14 cellular contexts compared by ENCODE assay signal in genomic region chr5:140181002-140181483, GRCh38. TPM values are rescaled to one million over a fixed set of nuclear protein-coding genes. Genes with fewer than 3 reads are reported as not detected.
DNase-seq lines count a peak whose midpoint lies in the region; ATAC-seq and TF ChIP-seq lines count a peak whose summit lies in the region.
"Had no signal": no experiment of that assay in that cellular context is flagged by ENCODE, and none has a peak within 500 bp of the region (broad histone marks: within the 10 kb centered on the region; RNA-seq: fewer than 3 reads in every experiment).

No MANE protein-coding gene starts in this region.

- peaks cover 2% of the 10 kb centered on the region for H3K27me3 Mint-ChIP-seq in activated naive CD8-positive, alpha-beta T cell treated with anti-CD3 and anti-CD28 coated beads, Interleukin-2, amount 10 ng/mL, durations not matched to agents 7 days and 5 days
- H3K27me3 Mint-ChIP-seq in activated naive CD8-positive, alpha-beta T cell treated with anti-CD3 and anti-CD28 coated beads, Interleukin-2, amount 50 U/mL, for 24 hours = no peaks in the 10 kb centered on the region
- H3K27me3 Mint-ChIP-seq in type B pancreatic cell = peaks cover under 1% of the 10 kb centered on the region
- H3K27me3 Mint-ChIP-seq in osteocyte (ENCODE audit: unreplicated experiment) = no peaks in the 10 kb centered on the region

- no peaks in the 10 kb centered on the region for H3K36me3 ChIP-seq in hepatocyte (replicated peaks; ENCODE audit: insufficient read depth, low read depth)
- H3K36me3 ChIP-seq in ovary = no peaks in the 10 kb centered on the region
- H3K36me3 ChIP-seq: BE2C had no signal

- intact Hi-C loops in ovary (cut with DNase I) = no loop called here

- ATAC-seq in activated naive CD8-positive, alpha-beta T cell treated with anti-CD3 and anti-CD28 coated beads, Interleukin-2, amount 10 ng/mL, durations not matched to agents 7 days and 5 days (ENCODE audit: low read depth) = no peak
- ATAC-seq in activated naive CD8-positive, alpha-beta T cell treated with anti-CD3 and anti-CD28 coated beads, Interleukin-2, amount 50 U/mL, for 24 hours = no peak
- peak; percentile 48 for ATAC-seq in HG03457 (IDR thresholded peaks at IDR 0.05; ENCODE audit: unreplicated experiment)

- peaks cover 77% of the 10 kb centered on the region for H3K79me2 ChIP-seq in hepatocyte

- H3K4me1 ChIP-seq in hepatocyte (ENCODE audit: insufficient read depth) (peaks cover 33% of the 10 kb centered on the region), ovary (ENCODE audit: insufficient read depth) (peaks cover 7% of the 10 kb centered on the region)
- H3K4me1 ChIP-seq: BE2C had no signal

- H3K27me3 ChIP-seq in hepatocyte (no peaks in the 10 kb centered on the region), ovary (no peaks in the 10 kb centered on the region)
- H3K27me3 ChIP-seq: BE2C had no signal

- H4K20me1 ChIP-seq in hepatocyte (ENCODE audit: insufficient read depth, poor library complexity, severe bottlenecking) = no peaks in the 10 kb centered on the region

- peak overlapping the region; percentile 82 for H3K27ac ChIP-seq in hepatocyte
- no peak overlapping the region for H3K27ac ChIP-seq in ovary

- no peak for TF ChIP-seq CTCF in hepatocyte (IDR thresholded peaks at IDR 0.05; ENCODE audit: poor library complexity)
- no peak for TF ChIP-seq CTCF in type B pancreatic cell (conservative IDR thresholded peaks at IDR 0.05)
- TF ChIP-seq CTCF in ovary (IDR thresholded peaks at IDR 0.05) = no peak
- TF ChIP-seq CTCF in osteocyte (IDR thresholded peaks at IDR 0.05) = no peak

- H3K36me3 Mint-ChIP-seq in activated naive CD8-positive, alpha-beta T cell treated with anti-CD3 and anti-CD28 coated beads, Interleukin-2, amount 10 ng/mL, durations not matched to agents 7 days and 5 days = no peaks in the 10 kb centered on the region
- peaks cover 1% of the 10 kb centered on the region for H3K36me3 Mint-ChIP-seq in activated naive CD8-positive, alpha-beta T cell treated with anti-CD3 and anti-CD28 coated beads, Interleukin-2, amount 50 U/mL, for 24 hours (ENCODE audit: low read depth)
- H3K36me3 Mint-ChIP-seq in type B pancreatic cell (no peaks in the 10 kb centered on the region), osteocyte (ENCODE audit: unreplicated experiment) (no peaks in the 10 kb centered on the region)

- no peak overlapping the region for H3K4me3 ChIP-seq in hepatocyte
- H3K4me3 ChIP-seq in ovary = no peak overlapping the region

- 62% methylated on average over 5 of the region's 5 CpGs for WGBS in hepatocyte (ENCODE audit: low lambda C conversion rate, missing lambda C conversion rate)
- WGBS in ovary, 3 donors = 50 to 66% (median 65%) methylated on average over 5 of the region's 5 CpGs

- DNase-seq in activated naive CD8-positive, alpha-beta T cell treated with anti-CD3 and anti-CD28 coated beads, Interleukin-2, amount 10 ng/mL, durations not matched to agents 7 days and 5 days = no peak
- no peak for DNase-seq in activated naive CD8-positive, alpha-beta T cell treated with anti-CD3 and anti-CD28 coated beads, Interleukin-2, amount 50 U/mL, for 24 hours
- peak; percentile 32 for DNase-seq in hepatocyte (ENCODE audit: low spot score)
- DNase-seq in type B pancreatic cell (ENCODE audit: extremely low spot score, unreplicated experiment) = no peak
- DNase-seq in DMS 273 (lab: John Stamatoyannopoulos, UW; ENCODE audit: unreplicated experiment) = no peak
- DNase-seq in ovary = no peak
- DNase-seq in osteocyte (ENCODE audit: extremely low spot score, unreplicated experiment) = no peak
- DNase-seq: activated T-cell treated with anti-CD3 and anti-CD28 coated beads, Interleukin-2, amount 50 U/mL, for 48 hours; BE2C; midbrain; NCI-H2029 treated with DMSO at 0.1 percent for 48 hours; stimulated activated CD4-positive, alpha-beta T cell treated with anti-CD3 and anti-CD28 coated beads, Interleukin-1b, Interleukin-23, amount 100 ng/mL, for 48 hours; trophoblast cell had no signal

- peak overlapping the region; percentile 61 for H3K4me2 ChIP-seq in hepatocyte

- no peak overlapping the region for H2AFZ ChIP-seq in hepatocyte

- no peaks in the 10 kb centered on the region for H3K9me2 ChIP-seq in hepatocyte (replicated peaks; ENCODE audit: insufficient read depth)

- no peak for TF ChIP-seq EP300 in ovary (IDR thresholded peaks at IDR 0.05)

- peak overlapping the region; percentile 54 for H3K27ac Mint-ChIP-seq in activated naive CD8-positive, alpha-beta T cell treated with anti-CD3 and anti-CD28 coated beads, Interleukin-2, amount 10 ng/mL, durations not matched to agents 7 days and 5 days
- no peak overlapping the region for H3K27ac Mint-ChIP-seq in activated naive CD8-positive, alpha-beta T cell treated with anti-CD3 and anti-CD28 coated beads, Interleukin-2, amount 50 U/mL, for 24 hours
- H3K27ac Mint-ChIP-seq in type B pancreatic cell (peak overlapping the region; percentile 58), osteocyte (ENCODE audit: unreplicated experiment) (no peak overlapping the region)

- POLR2A ChIA-PET in activated naive CD8-positive, alpha-beta T cell treated with anti-CD3 and anti-CD28 coated beads, Interleukin-2, amount 10 ng/mL, durations not matched to agents 7 days and 5 days (lab: Charles Lee) = no interaction called here

- peak overlapping the region; percentile 25 for H3K4me3 Mint-ChIP-seq in activated naive CD8-positive, alpha-beta T cell treated with anti-CD3 and anti-CD28 coated beads, Interleukin-2, amount 10 ng/mL, durations not matched to agents 7 days and 5 days
- H3K4me3 Mint-ChIP-seq in activated naive CD8-positive, alpha-beta T cell treated with anti-CD3 and anti-CD28 coated beads, Interleukin-2, amount 50 U/mL, for 24 hours = no peak overlapping the region
- H3K4me3 Mint-ChIP-seq in type B pancreatic cell = peak overlapping the region; percentile 36
- H3K4me3 Mint-ChIP-seq in osteocyte (ENCODE audit: unreplicated experiment) = no peak overlapping the region

- H3K4me1 Mint-ChIP-seq in activated naive CD8-positive, alpha-beta T cell treated with anti-CD3 and anti-CD28 coated beads, Interleukin-2, amount 10 ng/mL, durations not matched to agents 7 days and 5 days = peaks cover 10% of the 10 kb centered on the region
- peaks cover under 1% of the 10 kb centered on the region for H3K4me1 Mint-ChIP-seq in activated naive CD8-positive, alpha-beta T cell treated with anti-CD3 and anti-CD28 coated beads, Interleukin-2, amount 50 U/mL, for 24 hours
- H3K4me1 Mint-ChIP-seq in type B pancreatic cell (ENCODE audit: unreplicated experiment) (peaks cover 24% of the 10 kb centered on the region), osteocyte (ENCODE audit: unreplicated experiment) (peaks cover 23% of the 10 kb centered on the region)

- TF ChIP-seq POLR2A in ovary (IDR thresholded peaks at IDR 0.05) = no peak

- no peaks in the 10 kb centered on the region for H3K9me3 Mint-ChIP-seq in activated naive CD8-positive, alpha-beta T cell treated with anti-CD3 and anti-CD28 coated beads, Interleukin-2, amount 10 ng/mL, durations not matched to agents 7 days and 5 days
- no peaks in the 10 kb centered on the region for H3K9me3 Mint-ChIP-seq in activated naive CD8-positive, alpha-beta T cell treated with anti-CD3 and anti-CD28 coated beads, Interleukin-2, amount 50 U/mL, for 24 hours
- H3K9me3 Mint-ChIP-seq in type B pancreatic cell (no peaks in the 10 kb centered on the region), osteocyte (ENCODE audit: unreplicated experiment) (no peaks in the 10 kb centered on the region)

- H3K9me3 ChIP-seq in hepatocyte (ENCODE audit: low read depth) (no peaks in the 10 kb centered on the region), ovary (no peaks in the 10 kb centered on the region)
- H3K9me3 ChIP-seq: BE2C had no signal

RNA-seq across cellular contexts. Expression of gene CYSTM1, which starts 6.1 kb away (rescaled TPM):
- total RNA-seq in activated naive CD8-positive, alpha-beta T cell treated with anti-CD3 and anti-CD28 coated beads, Interleukin-2, amount 10 ng/mL, durations not matched to agents 7 days and 5 days = 10 to 100 TPM; 12.1 to 13.5 TPM
- 111 and 120 TPM in 2 replicates for total RNA-seq in hepatocyte
- 196 and 262 TPM in 2 replicates for polyA plus RNA-seq in hepatocyte
- 49.9 and 73.5 TPM in 2 replicates for total RNA-seq in type B pancreatic cell (ENCODE audit: low replicate concordance)
- total RNA-seq in ovary = 100 to 1,000 TPM in 1 of 7 donors, 10 to 100 TPM in 6; 24.6 to 143 (median 40.6) TPM
- polyA plus RNA-seq in ovary = 10 to 100 TPM; 34.1 to 35.4 TPM
- total RNA-seq in osteocyte = 26.7 and 29.8 TPM in 2 replicates

RNA-seq across cellular contexts. Expression of gene IGIP, which starts 55.3 kb away (rescaled TPM):
- 1 to 10 TPM; 6.9 to 7.3 TPM for total RNA-seq in activated naive CD8-positive, alpha-beta T cell treated with anti-CD3 and anti-CD28 coated beads, Interleukin-2, amount 10 ng/mL, durations not matched to agents 7 days and 5 days
- total RNA-seq in hepatocyte (4.4 and 7.2 TPM in 2 replicates), type B pancreatic cell (ENCODE audit: low replicate concordance) (2.6 and 2.9 TPM in 2 replicates), ovary (10 to 100 TPM in 6 of 7 donors, 1 to 10 TPM in 1; 8.6 to 17.3 (median 15.5) TPM), osteocyte (4.1 and 4.3 TPM in 2 replicates)
- polyA plus RNA-seq in hepatocyte (0.50 and 0.89 TPM in 2 replicates), ovary (1 to 10 TPM; 6.8 to 8.8 TPM)

Comparison
In these comparisons a context has a peak if more than half of its experiments do, and no peak if none do; other contexts are left out.
1. H3K27ac Mint-ChIP-seq: peak in activated naive CD8-positive, alpha-beta T cell treated with anti-CD3 and anti-CD28 coated beads, Interleukin-2, amount 10 ng/mL, durations not matched to agents 7 days and 5 days (single experiment) and type B pancreatic cell (single experiment); none in activated naive CD8-positive, alpha-beta T cell treated with anti-CD3 and anti-CD28 coated beads, Interleukin-2, amount 50 U/mL, for 24 hours (single experiment) and osteocyte (single experiment).
2. H3K4me3 Mint-ChIP-seq: peak in activated naive CD8-positive, alpha-beta T cell treated with anti-CD3 and anti-CD28 coated beads, Interleukin-2, amount 10 ng/mL, durations not matched to agents 7 days and 5 days (single experiment) and type B pancreatic cell (single experiment); none in activated naive CD8-positive, alpha-beta T cell treated with anti-CD3 and anti-CD28 coated beads, Interleukin-2, amount 50 U/mL, for 24 hours (single experiment) and osteocyte (single experiment).